23 cellular contexts compared by ENCODE assay signal in genomic region chr11:94418123-94418770, GRCh38. TPM values are rescaled to one million over a fixed set of nuclear protein-coding genes. Genes with fewer than 3 reads are reported as not detected.
DNase-seq lines count a peak whose midpoint lies in the region; ATAC-seq, FAIRE-seq and TF ChIP-seq lines count a peak whose summit lies in the region.
"Had no signal": no experiment of that assay in that cellular context is flagged by ENCODE, and none has a peak within 500 bp of the region (broad histone marks: within the 10 kb centered on the region; RNA-seq: fewer than 3 reads in every experiment).

No MANE protein-coding gene starts in this region.

- H3K36me3 Mint-ChIP-seq in activated T-helper 2 cell treated with anti-CD3 and anti-CD28 coated beads, Interferon-gamma antibody, Interleukin-2, Interleukin-4, amounts not matched to agents 10 μg/mL and 5 μg/mL and 100 μg/mL, durations not matched to agents 14 hours and 24 hours and 36 hours (ENCODE audit: low read depth) = peaks cover 35% of the 10 kb centered on the region
- peaks cover 63% of the 10 kb centered on the region for H3K36me3 Mint-ChIP-seq in stimulated activated effector memory CD8-positive, alpha-beta T cell treated with anti-CD3 and anti-CD28 coated beads, Interleukin-12 subunit alpha, Interleukin-12 subunit beta, amount 100 ng/mL, for 72 hours

- no peak overlapping the region for H3K4ac ChIP-seq in IMR-90 (ENCODE audit: low read depth, low read length)

- H2AK9ac ChIP-seq in IMR-90 (replicated peaks; ENCODE audit: low read depth, low read length, poor library complexity) = no peak overlapping the region

- no peaks in the 10 kb centered on the region for H3K4me1 ChIP-seq in HepG2 (ENCODE audit: insufficient read depth, low read length)
- H3K4me1 ChIP-seq in right lobe of liver = no peaks in the 10 kb centered on the region
- no peaks in the 10 kb centered on the region for H3K4me1 ChIP-seq in IMR-90 (ENCODE audit: control insufficient read depth, insufficient read depth, low read length)

- no peaks in the 10 kb centered on the region for H3K4me1 Mint-ChIP-seq in activated T-helper 2 cell treated with anti-CD3 and anti-CD28 coated beads, Interferon-gamma antibody, Interleukin-2, Interleukin-4, amounts not matched to agents 10 μg/mL and 5 μg/mL and 100 μg/mL, durations not matched to agents 14 hours and 24 hours and 36 hours (ENCODE audit: low read depth)
- H3K4me1 Mint-ChIP-seq in stimulated activated effector memory CD8-positive, alpha-beta T cell treated with anti-CD3 and anti-CD28 coated beads, Interleukin-12 subunit alpha, Interleukin-12 subunit beta, amount 100 ng/mL, for 72 hours = no peaks in the 10 kb centered on the region
- H3K4me1 Mint-ChIP-seq: CD4-positive, alpha-beta memory T cell had no signal

- no peak for FAIRE-seq in HepG2 (lab: Jason Lieb, UNC)
- FAIRE-seq: GM18507, RCC 7860 had no signal

- no peak for DNase-seq in HepG2 (ENCODE audit: low spot score)
- DNase-seq in right lobe of liver = no peak
- no peak for DNase-seq in IMR-90
- DNase-seq in activated T-helper 2 cell treated with anti-CD3 and anti-CD28 coated beads, Interferon-gamma antibody, Interleukin-2, Interleukin-4, amounts not matched to agents 10 μg/mL and 5 μg/mL and 100 μg/mL, durations not matched to agents 14 hours and 24 hours and 36 hours (ENCODE audit: low spot score) = no peak
- no peak for DNase-seq in stimulated activated effector memory CD8-positive, alpha-beta T cell treated with anti-CD3 and anti-CD28 coated beads, Interleukin-12 subunit alpha, Interleukin-12 subunit beta, amount 100 ng/mL, for 72 hours (ENCODE audit: low spot score in 2 of 2)
- DNase-seq in GM13976 (ENCODE audit: low spot score) = no peak
- DNase-seq in NCI-H2081 treated with DMSO at 0.1 percent for 48 hours (lab: John Stamatoyannopoulos, UW) = no peak
- DNase-seq: CD4-positive, alpha-beta memory T cell; COR-L47; DMS79 treated with DMSO at 0.1 percent for 48 hours; GF-D8; GOT3; NCI-H1436 treated with DMSO at 0.1 percent for 48 hours; NCI-H187 treated with DMSO at 0.1 percent for 48 hours; NCI-H2227 treated with DMSO at 0.1 percent for 48 hours; NCI-H526 treated with DMSO at 0.1 percent for 48 hours; SIG-M5 had no signal

- no peaks in the 10 kb centered on the region for H3K79me1 ChIP-seq in IMR-90 (ENCODE audit: low read depth in 1 of 2, low read length in 2 of 2)

- H3K27ac ChIP-seq in HepG2 (ENCODE audit: extremely low read length, insufficient read depth, low read length) = no peak overlapping the region
- H3K27ac ChIP-seq in right lobe of liver = no peak overlapping the region
- H3K27ac ChIP-seq in IMR-90 (ENCODE audit: insufficient read depth, low read length) = no peak overlapping the region
- H3K27ac ChIP-seq: SK-N-MC had no signal

- H3K9me3 ChIP-seq in HepG2 (ENCODE audit: low read length) = no peaks in the 10 kb centered on the region
- no peaks in the 10 kb centered on the region for H3K9me3 ChIP-seq in right lobe of liver
- no peaks in the 10 kb centered on the region for H3K9me3 ChIP-seq in IMR-90 (ENCODE audit: control insufficient read depth, insufficient read depth, low read length)

- no peak overlapping the region for H3K56ac ChIP-seq in IMR-90 (ENCODE audit: extremely low read depth, insufficient read depth, low read length)

- 98% methylated on average over 3 of the region's 3 CpGs for WGBS in HepG2 (ENCODE audit: low lambda C conversion rate)
- 73% methylated on average over 3 of the region's 3 CpGs for WGBS in right lobe of liver (ENCODE audit: insufficient coverage, low coverage, low lambda C conversion rate, missing lambda C conversion rate)
- WGBS in IMR-90 (ENCODE audit: extremely low coverage in 2 of 2, insufficient read length in 1 of 2), 2 experiments = 75% methylated on average over 2 of the region's 3 CpGs; no CpG with 5 or more reads in 1 of the 2 experiments

- H4K91ac ChIP-seq in IMR-90 (ENCODE audit: insufficient read depth, low read depth, low read length) = no peak overlapping the region

- no peak overlapping the region for H2AK5ac ChIP-seq in IMR-90 (ENCODE audit: low read depth, low read length)

- H3K27me3 ChIP-seq in HepG2 (ENCODE audit: control insufficient read depth in 1 of 2, insufficient read depth in 2 of 2, low read length in 2 of 2) (no peaks in the 10 kb centered on the region), right lobe of liver (no peaks in the 10 kb centered on the region), IMR-90 (ENCODE audit: control insufficient read depth, insufficient read depth, low read length) (no peaks in the 10 kb centered on the region)

- ATAC-seq in HepG2 (no peak; the same call in 2 of the 3 replicates), right lobe of liver (no peak), IMR-90 (ENCODE audit: low read depth) (no peak), HG02678 (IDR thresholded peaks at IDR 0.05; ENCODE audit: unreplicated experiment) (no peak)
- ATAC-seq in stimulated activated effector memory CD8-positive, alpha-beta T cell treated with anti-CD3 and anti-CD28 coated beads, Interleukin-12 subunit alpha, Interleukin-12 subunit beta, amount 100 ng/mL, for 72 hours = no peak

- H3K79me2 ChIP-seq in HepG2 (ENCODE audit: insufficient read depth, low read length) = no peaks in the 10 kb centered on the region

- no peaks in the 10 kb centered on the region for H3K9me1 ChIP-seq in IMR-90 (ENCODE audit: insufficient read depth, low read length)

- H3K23ac ChIP-seq in IMR-90 (ENCODE audit: low read depth, low read length) = no peak overlapping the region

- no peak overlapping the region for H2BK5ac ChIP-seq in IMR-90 (ENCODE audit: low read depth, low read length, poor library complexity, severe bottlenecking)

- no peak overlapping the region for H3K4me3 Mint-ChIP-seq in activated T-helper 2 cell treated with anti-CD3 and anti-CD28 coated beads, Interferon-gamma antibody, Interleukin-2, Interleukin-4, amounts not matched to agents 10 μg/mL and 5 μg/mL and 100 μg/mL, durations not matched to agents 14 hours and 24 hours and 36 hours (ENCODE audit: low read depth)
- H3K4me3 Mint-ChIP-seq in stimulated activated effector memory CD8-positive, alpha-beta T cell treated with anti-CD3 and anti-CD28 coated beads, Interleukin-12 subunit alpha, Interleukin-12 subunit beta, amount 100 ng/mL, for 72 hours = no peak overlapping the region
- H3K4me3 Mint-ChIP-seq: CD4-positive, alpha-beta memory T cell; T-helper 2 cell treated with Interferon-gamma antibody and Interleukin-4, amounts not matched to agents 5 μg/mL and 100 μg/mL, for 36 hours had no signal

- no peak overlapping the region for H3K14ac ChIP-seq in IMR-90 (replicated peaks; ENCODE audit: low read depth, low read length)

- TF ChIP-seq RAD21 in HepG2 (CRISPR knock-in tag; IDR thresholded peaks at IDR 0.05) (no peak), IMR-90 (IDR thresholded peaks at IDR 0.05; ENCODE audit: low read length) (no peak)

- no peaks in the 10 kb centered on the region for H3K27me3 Mint-ChIP-seq in activated T-helper 2 cell treated with anti-CD3 and anti-CD28 coated beads, Interferon-gamma antibody, Interleukin-2, Interleukin-4, amounts not matched to agents 10 μg/mL and 5 μg/mL and 100 μg/mL, durations not matched to agents 14 hours and 24 hours and 36 hours (ENCODE audit: low read depth)
- H3K27me3 Mint-ChIP-seq: CD4-positive, alpha-beta memory T cell had no signal

- no peak overlapping the region for H2BK120ac ChIP-seq in IMR-90 (ENCODE audit: low read depth, low read length)

- no peaks in the 10 kb centered on the region for H3K9me3 Mint-ChIP-seq in activated T-helper 2 cell treated with anti-CD3 and anti-CD28 coated beads, Interferon-gamma antibody, Interleukin-2, Interleukin-4, amounts not matched to agents 10 μg/mL and 5 μg/mL and 100 μg/mL, durations not matched to agents 14 hours and 24 hours and 36 hours
- H3K9me3 Mint-ChIP-seq in stimulated activated effector memory CD8-positive, alpha-beta T cell treated with anti-CD3 and anti-CD28 coated beads, Interleukin-12 subunit alpha, Interleukin-12 subunit beta, amount 100 ng/mL, for 72 hours = no peaks in the 10 kb centered on the region
- H3K9me3 Mint-ChIP-seq: T-helper 2 cell treated with Interferon-gamma antibody and Interleukin-4, amounts not matched to agents 5 μg/mL and 100 μg/mL, for 36 hours had no signal

- intact Hi-C loops in HepG2 (cut with micrococcal nuclease; ENCODE audit: unreplicated experiment) (loop anchor here (1.0 to 10.0 kb wide), 3 partner anchors 87 to 523 kb away; no protein-coding TSS in a partner anchor), right lobe of liver (cut with DNase I) (no loop called here), IMR-90 (cut with micrococcal nuclease) (no loop called here)
- intact Hi-C loops in activated T-helper 2 cell treated with anti-CD3 and anti-CD28 coated beads, Interferon-gamma antibody, Interleukin-2, Interleukin-4, amounts not matched to agents 10 μg/mL and 5 μg/mL and 100 μg/mL, durations not matched to agents 14 hours and 24 hours and 36 hours (cut with micrococcal nuclease) = no loop called here

- H4K20me1 ChIP-seq in HepG2 (ENCODE audit: insufficient read depth, low read length) (no peaks in the 10 kb centered on the region), IMR-90 (ENCODE audit: insufficient read depth, low read length) (no peaks in the 10 kb centered on the region)

- no peak for TF ChIP-seq POLR2A in HepG2 (IDR thresholded peaks at IDR 0.05; ENCODE audit: insufficient read depth in 1 of 2, low read depth in 2 of 2, low read length in 2 of 2)
- no peak for TF ChIP-seq POLR2A in right lobe of liver (IDR thresholded peaks at IDR 0.05)
- no peak for TF ChIP-seq POLR2A in IMR-90 (IDR thresholded peaks at IDR 0.05; ENCODE audit: low read depth, low read length)

- H3K4me2 ChIP-seq in HepG2 (ENCODE audit: low read depth, low read length) = no peak overlapping the region
- H3K4me2 ChIP-seq in IMR-90 (ENCODE audit: low read depth, low read length) = no peak overlapping the region

- dilution Hi-C loops in IMR-90 (cut with HindIII; ENCODE audit: low sequenced_read_pairs, unreplicated experiment) = no loop called here

- BruUV-seq in HepG2 (replicated peaks; lab: Mats Ljungman, UMichigan) = no TSS peak
- BruUV-seq in IMR-90 (replicated peaks; lab: Mats Ljungman, UMichigan) = no TSS peak

- no peak overlapping the region for H2BK20ac ChIP-seq in IMR-90 (ENCODE audit: low read depth, low read length)

- H2AFZ ChIP-seq in HepG2 (ENCODE audit: low read length) (no peak overlapping the region), IMR-90 (replicated peaks; ENCODE audit: low read length, poor library complexity) (no peak overlapping the region)

- H3K36me3 ChIP-seq in HepG2 (replicated peaks in 1 of 2; ENCODE audit: control insufficient read depth in 1 of 2, insufficient read depth in 2 of 2, low read length in 2 of 2) (peaks cover 2 to 10% of the 10 kb centered on the region in 2 experiments; a peak in 3 of 5 replicates), right lobe of liver (no peaks in the 10 kb centered on the region), IMR-90 (ENCODE audit: control insufficient read depth, insufficient read depth, low read length) (no peaks in the 10 kb centered on the region)

- no peak overlapping the region for H2BK15ac ChIP-seq in IMR-90 (ENCODE audit: low read depth, low read length)

- H3K9ac ChIP-seq in HepG2 (ENCODE audit: insufficient read depth, low read depth, low read length) = no peak overlapping the region
- no peak overlapping the region for H3K9ac ChIP-seq in IMR-90 (ENCODE audit: low read depth, low read length)

- CTCF ChIA-PET in HepG2 (lab: Yijun Ruan, JAX; ENCODE audit: low intra/inter-chr PET ratio, low total read pairs) = interaction anchor here (0.8 to 2.9 kb wide), 3 partner anchors 93 to 233 kb away, joined by 3 to 10 read pairs (median 3); no protein-coding TSS in a partner anchor
- CTCF ChIA-PET in IMR-90 (lab: Yijun Ruan, JAX) = interaction anchor here (1.1 to 4.2 kb wide), 6 partner anchors 12 to 523 kb away, joined by 3 to 15 read pairs (median 6); no protein-coding TSS in a partner anchor

- TF ChIP-seq CTCF in HepG2 (CRISPR knock-in tag; IDR thresholded peaks at IDR 0.05) (no peak), right lobe of liver (IDR thresholded peaks at IDR 0.05) (no peak), IMR-90 (conservative IDR thresholded peaks at IDR 0.05; ENCODE audit: low read depth, low read length) (no peak), GM13976 (IDR thresholded peaks at IDR 0.05; ENCODE audit: borderline replicate concordance, control extremely low read depth, extremely low read depth, insufficient read depth, missing control alignments) (no peak)

- TF ChIP-seq EP300 in HepG2 (IDR thresholded peaks at IDR 0.05; ENCODE audit: low read depth in 2 of 2, low read length in 2 of 2) (no peak), HepG2 (CRISPR knock-in tag; IDR thresholded peaks at IDR 0.05; ENCODE audit: borderline replicate concordance) (no peak)

- no peak overlapping the region for H4K8ac ChIP-seq in IMR-90 (ENCODE audit: low read depth in 2 of 2, low read length in 2 of 2)

- no peak overlapping the region for H3K18ac ChIP-seq in IMR-90 (ENCODE audit: low read depth, low read length)

- H3K4me3 ChIP-seq in HepG2 (replicated peaks in 1 of 3; ENCODE audit: insufficient read depth in 1 of 3, low read depth in 2 of 3, low read length in 3 of 3) = no peak overlapping the region
- H3K4me3 ChIP-seq in right lobe of liver = no peak overlapping the region
- H3K4me3 ChIP-seq in IMR-90 (ENCODE audit: insufficient read depth, low read depth, low read length) = no peak overlapping the region
- H3K4me3 ChIP-seq: SK-N-MC had no signal

- POLR2A ChIA-PET in HepG2 (lab: Yijun Ruan, JAX) (no interaction called here), IMR-90 (lab: Charles Lee; ENCODE audit: unreplicated experiment) (no interaction called here)

- in situ Hi-C loops in HepG2 (cut with HindIII; ENCODE audit: extremely low pct_ligation_motif_present, low pct_unique_long_range_greater_than_20kb) (loop anchor here (5.0 to 25.0 kb wide), 2 partner anchors 91 to 231 kb away; no protein-coding TSS in a partner anchor), IMR-90 (cut with MboI; ENCODE audit: low sequenced_read_pairs) (no loop called here), GM13976 (cut with MboI; ENCODE audit: low sequenced_read_pairs, unreplicated experiment) (no loop called here)

- H3K27ac Mint-ChIP-seq in activated T-helper 2 cell treated with anti-CD3 and anti-CD28 coated beads, Interferon-gamma antibody, Interleukin-2, Interleukin-4, amounts not matched to agents 10 μg/mL and 5 μg/mL and 100 μg/mL, durations not matched to agents 14 hours and 24 hours and 36 hours = peak overlapping the region; percentile 51
- peak overlapping the region; percentile 32 for H3K27ac Mint-ChIP-seq in stimulated activated effector memory CD8-positive, alpha-beta T cell treated with anti-CD3 and anti-CD28 coated beads, Interleukin-12 subunit alpha, Interleukin-12 subunit beta, amount 100 ng/mL, for 72 hours
- H3K27ac Mint-ChIP-seq: T-helper 2 cell treated with Interferon-gamma antibody and Interleukin-4, amounts not matched to agents 5 μg/mL and 100 μg/mL, for 36 hours had no signal

- no peak overlapping the region for H4K5ac ChIP-seq in IMR-90 (ENCODE audit: low read depth, low read length)

RNA-seq across cellular contexts. Expression of gene GPR83, which starts 17.0 kb away (rescaled TPM):
- total RNA-seq in HepG2 (2016; rRNA removed; fragmentation: Illumina TruSeq; extraction: Trizol) = 0.04 and 0.10 TPM in 2 replicates
- not detected in 2 replicates for total RNA-seq in HepG2 (2016; cell fraction: cytosol; rRNA removed; fragmentation: Illumina TruSeq; extraction: Trizol; ENCODE audit: low read depth)
- total RNA-seq in HepG2 (2016; cell fraction: insoluble cytoplasmic fraction; rRNA removed; fragmentation: Illumina TruSeq; extraction: Trizol) = 0.04 TPM in 1 of 2 replicates, not detected in the other
- 0.06 TPM in 1 of 2 replicates, not detected in the other for total RNA-seq in HepG2 (2016; cell fraction: membrane; rRNA removed; fragmentation: Illumina TruSeq; extraction: Trizol)
- not detected in 2 replicates for total RNA-seq in HepG2 (2016; cell fraction: nucleus; rRNA removed; fragmentation: Illumina TruSeq; extraction: Trizol)
- 0.11 and 0.26 TPM in 2 replicates for polyA plus RNA-seq in HepG2 (2011; rRNA removed)
- 0.13 and 0.22 TPM in 2 replicates for polyA plus RNA-seq in HepG2 (2011; cell fraction: cytosol; rRNA removed)
- polyA plus RNA-seq in HepG2 (2011; cell fraction: nucleus; rRNA removed) = 0.13 and 0.40 TPM in 2 replicates
- 0.04 and 0.33 TPM in 2 replicates for polyA plus RNA-seq in HepG2 (2012)
- polyA plus RNA-seq in HepG2 (2016; cell fraction: cytosol; fragmentation: Illumina TruSeq; extraction: Trizol; ENCODE audit: low read depth) = not detected in 2 replicates
- polyA plus RNA-seq in HepG2 (2016; cell fraction: insoluble cytoplasmic fraction; fragmentation: Illumina TruSeq; extraction: Trizol; ENCODE audit: low read depth) = 0.08 TPM in 1 of 2 replicates, not detected in the other
- polyA plus RNA-seq in HepG2 (2016; cell fraction: membrane; fragmentation: Illumina TruSeq; extraction: Trizol; ENCODE audit: low read depth) = not detected in 2 replicates
- 0.24 and 0.26 TPM in 2 replicates for polyA plus RNA-seq in HepG2 (2016; cell fraction: nucleus; fragmentation: Illumina TruSeq; extraction: Trizol; ENCODE audit: insufficient read depth, low read depth)
- 0.48 and 0.98 TPM in 2 replicates for polyA minus RNA-seq in HepG2 (2011; rRNA and poly(A)+ RNA removed; ENCODE audit: low replicate concordance)
- polyA minus RNA-seq in HepG2 (2011; cell fraction: cytosol; rRNA and poly(A)+ RNA removed) = 0.30 TPM in 1 of 2 replicates, not detected in the other
- polyA minus RNA-seq in HepG2 (2011; cell fraction: nucleus; rRNA and poly(A)+ RNA removed) = 0.26 and 0.50 TPM in 2 replicates
- total RNA-seq in right lobe of liver = under 1 TPM in 4 of 6 experiments, not detected in 2; 0.04 to 0.22 (median 0.12) TPM
- under 0.01 TPM in 2 replicates for total RNA-seq in IMR-90 (2012; rRNA removed)
- 0.03 and 0.07 TPM in 2 replicates for polyA plus RNA-seq in IMR-90 (2012; rRNA removed)
- polyA plus RNA-seq in IMR-90 (2012; cell fraction: cytosol; rRNA removed) = 0.02 and 0.05 TPM in 2 replicates
- polyA plus RNA-seq in IMR-90 (2012; cell fraction: nucleus; rRNA removed; ENCODE audit: low replicate concordance) = 0.10 TPM in 2 replicates
- total RNA-seq in activated T-helper 2 cell treated with anti-CD3 and anti-CD28 coated beads, Interferon-gamma antibody, Interleukin-2, Interleukin-4, amounts not matched to agents 10 μg/mL and 5 μg/mL and 100 μg/mL, durations not matched to agents 14 hours and 24 hours and 36 hours = 0.05 TPM in 1 of 2 replicates, not detected in the other
- total RNA-seq: M059J had no signal
